8 cellular contexts compared by ENCODE assay signal in the genomic region with DNA sequence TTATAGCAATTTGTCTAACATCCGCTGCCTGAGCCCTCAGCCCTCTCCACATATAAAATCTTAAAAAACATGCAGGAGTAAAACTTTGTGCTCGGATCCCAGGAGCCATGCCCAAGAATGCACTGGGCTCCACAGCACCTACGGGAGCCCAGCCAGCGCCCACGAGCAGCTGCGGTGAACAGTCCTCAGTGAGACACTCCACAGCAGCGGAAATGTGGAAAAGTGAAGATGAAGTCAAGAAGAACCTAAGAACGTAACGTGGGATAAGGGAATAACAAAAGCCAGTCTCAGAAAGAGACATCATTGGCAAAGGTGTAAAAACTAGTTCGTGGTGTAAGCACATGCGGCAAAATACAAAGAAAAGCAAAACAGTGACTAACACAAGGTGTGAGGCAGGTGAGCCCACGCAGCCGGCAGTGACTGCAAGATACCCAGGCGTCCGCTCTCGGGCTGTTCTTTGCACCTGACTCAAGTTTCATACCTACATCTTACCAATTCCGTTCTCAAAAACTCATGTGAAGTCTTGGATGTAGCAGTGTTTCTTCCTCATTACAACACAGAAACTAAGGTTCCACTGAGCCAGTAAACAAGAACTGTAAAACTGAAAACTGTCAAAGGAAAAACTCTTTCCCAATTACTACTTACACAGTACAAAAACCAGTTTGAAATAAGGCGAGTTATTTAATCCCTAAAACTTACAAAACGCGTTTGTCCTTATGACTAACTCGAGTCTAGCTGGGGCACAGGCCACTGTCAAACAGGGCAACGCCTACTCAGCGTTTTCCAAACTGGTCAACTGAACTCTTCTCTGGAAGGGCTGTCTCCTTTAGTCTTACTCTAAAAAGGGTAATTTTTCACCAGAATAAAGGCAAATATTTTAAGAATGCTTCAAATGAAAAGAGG. TPM values are rescaled to one million over a fixed set of nuclear protein-coding genes. Genes with fewer than 3 reads are reported as not detected.
DNase-seq lines count a peak whose midpoint lies in the region; ATAC-seq and TF ChIP-seq lines count a peak whose summit lies in the region.

No MANE protein-coding gene starts in this region.

- no peak for ATAC-seq in right cardiac atrium

- H3K4me3 Mint-ChIP-seq in CD14-positive monocyte = peak overlapping the region; percentile 78 to 81
- peak overlapping the region; percentile 80 for H3K4me3 Mint-ChIP-seq in activated T-helper 2 cell treated with anti-CD3 and anti-CD28 coated beads, Interferon-gamma antibody, Interleukin-2, Interleukin-4, amounts not matched to agents 10 μg/mL and 5 μg/mL and 100 μg/mL, durations not matched to agents 14 hours and 24 hours and 36 hours (ENCODE audit: low read depth)

- intact Hi-C loops in CD14-positive monocyte (cut with micrococcal nuclease) = loop anchor here (2.0 to 10.0 kb wide), 3 partner anchors 19 to 339 kb away; partner anchors contain the start of genes QSOX2 (in 1 of the 2) and UBAC1 (in 1 of the 2)
- intact Hi-C loops in activated T-helper 2 cell treated with anti-CD3 and anti-CD28 coated beads, Interferon-gamma antibody, Interleukin-2, Interleukin-4, amounts not matched to agents 10 μg/mL and 5 μg/mL and 100 μg/mL, durations not matched to agents 14 hours and 24 hours and 36 hours (cut with micrococcal nuclease) = loop anchor here (2.0 to 10.0 kb wide), 2 partner anchors 55 to 339 kb away; partner anchors contain the start of genes QSOX2 and UBAC1
- intact Hi-C loops in right cardiac atrium (cut with DNase I) = no loop called here

- peaks cover 59% of the 10 kb centered on the region for H4K20me1 ChIP-seq in smooth muscle cell (ENCODE audit: low read depth)

- peak overlapping the region; percentile 86 for H3K4me2 ChIP-seq in smooth muscle cell

- peaks cover 12% of the 10 kb centered on the region for H3K4me1 ChIP-seq in right cardiac atrium (ENCODE audit: control insufficient read depth, insufficient read depth, low read length)
- H3K4me1 ChIP-seq in smooth muscle cell (ENCODE audit: low read depth) = peaks cover 24% of the 10 kb centered on the region

- CTCF ChIA-PET in GM10248 (lab: Yijun Ruan, JAX) = interaction anchor here (2.1 kb wide), 1 partner anchor 40 kb away, joined by 5 read pairs; no protein-coding TSS in a partner anchor

- H3K79me2 ChIP-seq in smooth muscle cell (ENCODE audit: low read depth) = peaks cover 77% of the 10 kb centered on the region

- H3K9me3 ChIP-seq in right cardiac atrium (ENCODE audit: control insufficient read depth, low read length) = no peaks in the 10 kb centered on the region
- H3K9me3 ChIP-seq in smooth muscle cell (replicated peaks; ENCODE audit: low read depth) = no peaks in the 10 kb centered on the region

- H3K9ac ChIP-seq in smooth muscle cell (ENCODE audit: low read depth) = peak overlapping the region; percentile 46

- peak overlapping the region; percentile 8 for H3K27ac ChIP-seq in right cardiac atrium (ENCODE audit: low read length)
- peak overlapping the region; percentile 86 for H3K27ac ChIP-seq in smooth muscle cell (ENCODE audit: low read depth)

- H3K36me3 Mint-ChIP-seq in CD14-positive monocyte = peaks cover 25 to 35% of the 10 kb centered on the region in 2 donors
- H3K36me3 Mint-ChIP-seq in activated T-helper 2 cell treated with anti-CD3 and anti-CD28 coated beads, Interferon-gamma antibody, Interleukin-2, Interleukin-4, amounts not matched to agents 10 μg/mL and 5 μg/mL and 100 μg/mL, durations not matched to agents 14 hours and 24 hours and 36 hours (ENCODE audit: low read depth) = peaks cover 68% of the 10 kb centered on the region

- H3K27me3 Mint-ChIP-seq in CD14-positive monocyte (ENCODE audit: low read depth in 3 of 3) = peaks cover 0 to 2% (median 0%) of the 10 kb centered on the region in 3 donors
- H3K27me3 Mint-ChIP-seq in activated T-helper 2 cell treated with anti-CD3 and anti-CD28 coated beads, Interferon-gamma antibody, Interleukin-2, Interleukin-4, amounts not matched to agents 10 μg/mL and 5 μg/mL and 100 μg/mL, durations not matched to agents 14 hours and 24 hours and 36 hours (ENCODE audit: low read depth) = no peaks in the 10 kb centered on the region

- H3K27ac Mint-ChIP-seq in CD14-positive monocyte = peak overlapping the region; percentile 75 to 92 (median 84)
- H3K27ac Mint-ChIP-seq in activated T-helper 2 cell treated with anti-CD3 and anti-CD28 coated beads, Interferon-gamma antibody, Interleukin-2, Interleukin-4, amounts not matched to agents 10 μg/mL and 5 μg/mL and 100 μg/mL, durations not matched to agents 14 hours and 24 hours and 36 hours = peak overlapping the region; percentile 81

- peak overlapping the region; percentile 98 for H3K4me3 ChIP-seq in right cardiac atrium (ENCODE audit: low read length)
- peak overlapping the region; percentile 66 for H3K4me3 ChIP-seq in smooth muscle cell

- peaks cover 0 to 2% (median 0%) of the 10 kb centered on the region in 7 donors for H3K9me3 Mint-ChIP-seq in CD14-positive monocyte
- no peaks in the 10 kb centered on the region for H3K9me3 Mint-ChIP-seq in activated T-helper 2 cell treated with anti-CD3 and anti-CD28 coated beads, Interferon-gamma antibody, Interleukin-2, Interleukin-4, amounts not matched to agents 10 μg/mL and 5 μg/mL and 100 μg/mL, durations not matched to agents 14 hours and 24 hours and 36 hours

- peaks cover 50% of the 10 kb centered on the region for H3K4me1 Mint-ChIP-seq in CD14-positive monocyte
- peaks cover 36% of the 10 kb centered on the region for H3K4me1 Mint-ChIP-seq in activated T-helper 2 cell treated with anti-CD3 and anti-CD28 coated beads, Interferon-gamma antibody, Interleukin-2, Interleukin-4, amounts not matched to agents 10 μg/mL and 5 μg/mL and 100 μg/mL, durations not matched to agents 14 hours and 24 hours and 36 hours (ENCODE audit: low read depth)

- no peak for TF ChIP-seq CTCF in CD14-positive monocyte (IDR thresholded peaks at IDR 0.05)
- no peak for TF ChIP-seq CTCF in smooth muscle cell (IDR thresholded peaks at IDR 0.05; ENCODE audit: borderline replicate concordance, insufficient read depth, poor library complexity, severe bottlenecking)
- TF ChIP-seq CTCF in GM10248 (IDR thresholded peaks at IDR 0.05; ENCODE audit: control extremely low read depth, extremely low read depth, low read depth, missing control alignments) = no peak

- peak; percentile 71 for DNase-seq in CD14-positive monocyte (ENCODE audit: low spot score)
- peak; percentile 38 for DNase-seq in NCI-H69 (lab: John Stamatoyannopoulos, UW)
- no peak for DNase-seq in activated T-helper 2 cell treated with anti-CD3 and anti-CD28 coated beads, Interferon-gamma antibody, Interleukin-2, Interleukin-4, amounts not matched to agents 10 μg/mL and 5 μg/mL and 100 μg/mL, durations not matched to agents 14 hours and 24 hours and 36 hours (ENCODE audit: low spot score)
- no peak for DNase-seq in right cardiac atrium
- DNase-seq in smooth muscle cell (lab: John Stamatoyannopoulos, UW; ENCODE audit: unreplicated experiment) = no peak
- DNase-seq in GM10248 (ENCODE audit: extremely low spot score) = no peak
- no peak for DNase-seq in NCI-H1048 (lab: John Stamatoyannopoulos, UW)
- DNase-seq in cerebellum (ENCODE audit: low spot score) = no peak

- peaks cover 19% of the 10 kb centered on the region for H3F3A ChIP-seq in smooth muscle cell (ENCODE audit: low read depth)

- H3K27me3 ChIP-seq in right cardiac atrium (ENCODE audit: control insufficient read depth, insufficient read depth) = no peaks in the 10 kb centered on the region
- no peaks in the 10 kb centered on the region for H3K27me3 ChIP-seq in smooth muscle cell (ENCODE audit: low read depth)

- H3K36me3 ChIP-seq in smooth muscle cell (ENCODE audit: low read depth) = peaks cover under 1% of the 10 kb centered on the region

- POLR2A ChIA-PET in GM10248 (lab: Yijun Ruan, JAX) = no interaction called here

- H2AFZ ChIP-seq in smooth muscle cell (ENCODE audit: low read depth) = no peak overlapping the region

- WGBS in right cardiac atrium = 67% methylated on average over 23 of the region's 23 CpGs
- WGBS in smooth muscle cell (ENCODE audit: low lambda C conversion rate) = 61% methylated on average over 23 of the region's 23 CpGs

RNA-seq across cellular contexts. Expression of gene CAMSAP1, which starts 1.7 kb away (rescaled TPM):
- polyA plus RNA-seq in CD14-positive monocyte = under 1 TPM; 0.71 to 0.75 TPM
- 44.2 and 44.4 TPM in 2 replicates for total RNA-seq in activated T-helper 2 cell treated with anti-CD3 and anti-CD28 coated beads, Interferon-gamma antibody, Interleukin-2, Interleukin-4, amounts not matched to agents 10 μg/mL and 5 μg/mL and 100 μg/mL, durations not matched to agents 14 hours and 24 hours and 36 hours
- total RNA-seq in right cardiac atrium = 10 to 100 TPM; 13.9 to 22.8 (median 18.3) TPM
- polyA plus RNA-seq in right cardiac atrium = 10.0 TPM
- 15.1 and 17.8 TPM in 2 replicates for total RNA-seq in smooth muscle cell
- 5.3 and 5.4 TPM in 2 replicates for polyA plus RNA-seq in smooth muscle cell
- 111 TPM for total RNA-seq in cerebellum

RNA-seq across cellular contexts. Expression of gene UBAC1, which starts 55.5 kb away (rescaled TPM):
- 10 to 100 TPM; 35.8 to 52.5 TPM for polyA plus RNA-seq in CD14-positive monocyte
- 42.3 and 47.2 TPM in 2 replicates for total RNA-seq in activated T-helper 2 cell treated with anti-CD3 and anti-CD28 coated beads, Interferon-gamma antibody, Interleukin-2, Interleukin-4, amounts not matched to agents 10 μg/mL and 5 μg/mL and 100 μg/mL, durations not matched to agents 14 hours and 24 hours and 36 hours
- total RNA-seq in right cardiac atrium = 10 to 100 TPM; 64.0 to 88.7 (median 76.2) TPM
- polyA plus RNA-seq in right cardiac atrium = 83.3 TPM
- total RNA-seq in smooth muscle cell = 34.3 and 35.3 TPM in 2 replicates
- polyA plus RNA-seq in smooth muscle cell = 43.5 and 50.4 TPM in 2 replicates
- total RNA-seq in cerebellum = 21.1 TPM

Comparison
In these comparisons a context has a peak if more than half of its experiments do, and no peak if none do; other contexts are left out.
1. DNase-seq: peak in CD14-positive monocyte (single experiment) and NCI-H69 (single experiment); none in activated T-helper 2 cell treated with anti-CD3 and anti-CD28 coated beads, Interferon-gamma antibody, Interleukin-2, Interleukin-4, amounts not matched to agents 10 μg/mL and 5 μg/mL and 100 μg/mL, durations not matched to agents 14 hours and 24 hours and 36 hours (single experiment), right cardiac atrium (0 of 3), smooth muscle cell (single experiment), GM10248 (single experiment), NCI-H1048 (single experiment) and cerebellum (single experiment).
2. intact Hi-C loops: an anchor here in CD14-positive monocyte (2.0 to 10.0 kb wide) and activated T-helper 2 cell treated with anti-CD3 and anti-CD28 coated beads, Interferon-gamma antibody, Interleukin-2, Interleukin-4, amounts not matched to agents 10 μg/mL and 5 μg/mL and 100 μg/mL, durations not matched to agents 14 hours and 24 hours and 36 hours (2.0 to 10.0 kb wide); none called in right cardiac atrium.